In genomic region chr6:108133594-108134179, GRCh38 we compare ENCODE assay signal across 8 cellular contexts. TPM values are rescaled to one million over a fixed set of nuclear protein-coding genes. Genes with fewer than 3 reads are reported as not detected.
A peak's percentile ranks its signal among the peaks of the same experiment; 100 is the strongest.
DNase-seq lines count a peak whose midpoint lies in the region; ATAC-seq, FAIRE-seq and TF ChIP-seq lines count a peak whose summit lies in the region.

No MANE protein-coding gene starts in this region.

- no peaks in the 10 kb centered on the region for H3K36me3 Mint-ChIP-seq in CD8-positive, alpha-beta T cell

- no peaks in the 10 kb centered on the region for H3K9me3 ChIP-seq in CD8-positive, alpha-beta T cell (ENCODE audit: low read length)
- H3K9me3 ChIP-seq in skeletal muscle tissue (ENCODE audit: control insufficient read depth in 3 of 3, low read length in 3 of 3): no peaks in the 10 kb centered on the region

- peak; percentile 51 for ATAC-seq in CD8-positive, alpha-beta T cell
- ATAC-seq in HG02759 (IDR thresholded peaks at IDR 0.05; ENCODE audit: unreplicated experiment): peak; percentile 54
- no peak for ATAC-seq in GM21381 (IDR thresholded peaks at IDR 0.05; ENCODE audit: unreplicated experiment)

- H3K4me1 ChIP-seq in CD8-positive, alpha-beta T cell (ENCODE audit: insufficient read depth, low read length): peaks cover 10% of the 10 kb centered on the region
- H3K4me1 ChIP-seq in skeletal muscle tissue (ENCODE audit: control insufficient read depth in 3 of 3, insufficient read depth in 3 of 3, low read length in 3 of 3): peaks cover 0 to 7% (median 0%) of the 10 kb centered on the region in 3 donors

- peak overlapping the region; percentile 59 to 85 (median 68) for H3K9ac ChIP-seq in skeletal muscle tissue (ENCODE audit: low read depth in 1 of 3, low read length in 3 of 3)

- no peaks in the 10 kb centered on the region for H3K9me3 Mint-ChIP-seq in CD8-positive, alpha-beta T cell

- CTCF ChIA-PET in CD8-positive, alpha-beta T cell (lab: Charles Lee): no interaction called here
- CTCF ChIA-PET in GM10248 (lab: Yijun Ruan, JAX): interaction anchor here (1.6 kb wide), 1 partner anchor 12 kb away, joined by 4 read pairs; no protein-coding TSS in a partner anchor

- DNase-seq in CD8-positive, alpha-beta T cell: peak in 1 of 7 experiments; percentile 34
- DNase-seq in RCC 7860 (ENCODE audit: low spot score) (peak; percentile 73), cardiac fibroblast (ENCODE audit: low read depth in 2 of 2) (peak; percentile 73 to 81), islet precursor cell (peak; percentile 98), GM10248 (ENCODE audit: extremely low spot score) (no peak)

- H3K4me3 Mint-ChIP-seq in CD8-positive, alpha-beta T cell: peak overlapping the region; percentile 86

- H3K4me1 Mint-ChIP-seq in CD8-positive, alpha-beta T cell (ENCODE audit: low read depth): peaks cover 14% of the 10 kb centered on the region

- peaks cover 71% of the 10 kb centered on the region for H3K27me3 Mint-ChIP-seq in CD8-positive, alpha-beta T cell (ENCODE audit: low read depth)

- peak overlapping the region; percentile 37 for H3K4me3 ChIP-seq in CD8-positive, alpha-beta T cell (ENCODE audit: low read depth, low read length)
- peak overlapping the region; percentile 6 to 39 for H3K4me3 ChIP-seq in cardiac fibroblast (replicated peaks in 1 of 2; ENCODE audit: low read depth in 2 of 2, low read length in 2 of 2)
- H3K4me3 ChIP-seq in skeletal muscle tissue (ENCODE audit: low read length in 3 of 3): peak overlapping the region; percentile 58 to 68 (median 67)

- no peak for FAIRE-seq in RCC 7860 (lab: Jason Lieb, UNC)

- peaks cover 15% of the 10 kb centered on the region for H3K27me3 ChIP-seq in CD8-positive, alpha-beta T cell (ENCODE audit: insufficient read depth, low read length)
- peaks cover 0 to 6% (median 0%) of the 10 kb centered on the region in 3 donors for H3K27me3 ChIP-seq in skeletal muscle tissue (ENCODE audit: control insufficient read depth in 3 of 3, insufficient read depth in 3 of 3, low read length in 3 of 3)

- intact Hi-C loops in CD8-positive, alpha-beta T cell (cut with DNase I, micrococcal nuclease): no loop called here

- POLR2A ChIA-PET in CD8-positive, alpha-beta T cell (lab: Charles Lee): no interaction called here
- POLR2A ChIA-PET in GM10248 (lab: Yijun Ruan, JAX): no interaction called here

- TF ChIP-seq CTCF in CD8-positive, alpha-beta T cell (IDR thresholded peaks at IDR 0.05): no peak
- no peak for TF ChIP-seq CTCF in cardiac fibroblast (IDR thresholded peaks at IDR 0.05; ENCODE audit: low read depth, low read length)
- TF ChIP-seq CTCF in GM10248 (IDR thresholded peaks at IDR 0.05; ENCODE audit: control extremely low read depth, extremely low read depth, low read depth, missing control alignments): no peak

- no peak overlapping the region for H3K27ac Mint-ChIP-seq in CD8-positive, alpha-beta T cell

- no peak overlapping the region for H3K27ac ChIP-seq in CD8-positive, alpha-beta T cell (ENCODE audit: low read depth, low read length)
- H3K27ac ChIP-seq in skeletal muscle tissue (ENCODE audit: low read depth, low read length): peak overlapping the region; percentile 77

- H3K36me3 ChIP-seq in CD8-positive, alpha-beta T cell (ENCODE audit: insufficient read depth, low read length): no peaks in the 10 kb centered on the region
- H3K36me3 ChIP-seq in skeletal muscle tissue (ENCODE audit: control insufficient read depth in 3 of 3, insufficient read depth in 3 of 3, low read length in 3 of 3): no peaks in the 10 kb centered on the region

RNA-seq across cellular contexts. Expression of gene NR2E1, which starts 32.1 kb away (rescaled TPM):
- total RNA-seq in CD8-positive, alpha-beta T cell: not detected
- not detected for total RNA-seq in skeletal muscle tissue

RNA-seq across cellular contexts. Expression of gene OSTM1, which starts 59.1 kb away (rescaled TPM):
- total RNA-seq in CD8-positive, alpha-beta T cell: 10 to 100 TPM; 20.0 to 25.0 TPM
- 13.6 TPM for total RNA-seq in skeletal muscle tissue
